In the genomic region with DNA sequence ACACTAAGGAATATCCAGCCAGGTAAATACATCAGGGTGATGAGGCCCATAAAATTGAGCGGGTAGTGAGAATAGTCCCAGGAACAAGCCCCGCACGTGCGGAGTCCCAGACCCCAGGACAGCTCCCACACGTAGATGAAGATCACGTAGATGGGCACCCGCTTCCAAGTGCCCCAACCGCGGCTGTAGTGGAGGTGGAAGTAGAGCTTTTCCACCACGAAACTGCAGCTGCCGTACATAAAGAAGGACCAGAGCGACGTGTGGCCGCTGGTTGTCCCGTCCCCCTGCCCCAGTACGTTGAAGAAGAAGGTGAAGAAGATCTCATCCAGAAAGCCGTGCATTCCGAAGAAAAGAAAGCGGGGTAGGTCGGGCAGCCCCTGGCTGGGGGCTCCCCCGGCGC, we compare ENCODE assay signal across 10 cellular contexts. TPM values are rescaled to one million over a fixed set of nuclear protein-coding genes. Genes with fewer than 3 reads are reported as not detected.
DNase-seq lines count a peak whose midpoint lies in the region; ATAC-seq, FAIRE-seq and TF ChIP-seq lines count a peak whose summit lies in the region.
"Had no signal": no experiment of that assay in that cellular context is flagged by ENCODE, and none has a peak within 500 bp of the region (broad histone marks: within the 10 kb centered on the region; RNA-seq: fewer than 3 reads in every experiment).

No MANE protein-coding gene starts in this region.

- intact Hi-C loops in activated T-helper 2 cell treated with anti-CD3 and anti-CD28 coated beads, Interferon-gamma antibody, Interleukin-2, Interleukin-4, amounts not matched to agents 10 μg/mL and 5 μg/mL and 100 μg/mL, durations not matched to agents 14 hours and 24 hours and 36 hours (cut with micrococcal nuclease), result no loop called here
- intact Hi-C loops in HepG2 (cut with micrococcal nuclease; ENCODE audit: unreplicated experiment), result no loop called here

- CTCF ChIA-PET in activated naive CD4-positive, alpha-beta T cell treated with anti-CD3 and anti-CD28 coated beads, Interleukin-2, amount 10 ng/mL, durations not matched to agents 7 days and 5 days (lab: Charles Lee), result no interaction called here
- CTCF ChIA-PET in HepG2 (lab: Yijun Ruan, JAX; ENCODE audit: low intra/inter-chr PET ratio, low total read pairs), result no interaction called here

- H2AFZ ChIP-seq in HepG2 (ENCODE audit: low read length), result no peak overlapping the region

- H3K4me2 ChIP-seq in HepG2 (ENCODE audit: low read depth, low read length), result 0 out of 2 replicates have a peak overlapping the region, but pooled peaks have one; percentile 61

- H3K36me3 ChIP-seq in HepG2 (replicated peaks in 1 of 2; ENCODE audit: control insufficient read depth in 1 of 2, insufficient read depth in 2 of 2, low read length in 2 of 2) (no peaks in the 10 kb centered on the region), tibial nerve (no peaks in the 10 kb centered on the region)

- no peak for DNase-seq in activated naive CD4-positive, alpha-beta T cell treated with anti-CD3 and anti-CD28 coated beads, Interleukin-2, amount 10 ng/mL, durations not matched to agents 7 days and 5 days
- DNase-seq in activated naive CD4-positive, alpha-beta T cell treated with anti-CD3 and anti-CD28 coated beads, Interleukin-2, amount 50 U/mL, for 16 hours, result no peak
- DNase-seq in activated T-helper 2 cell treated with anti-CD3 and anti-CD28 coated beads, Interferon-gamma antibody, Interleukin-2, Interleukin-4, amounts not matched to agents 10 μg/mL and 5 μg/mL and 100 μg/mL, durations not matched to agents 14 hours and 24 hours and 36 hours (ENCODE audit: low spot score), result no peak
- no peak for DNase-seq in HepG2 (ENCODE audit: low spot score)
- no peak for DNase-seq in tibial nerve (ENCODE audit: low spot score in 2 of 2)
- DNase-seq in iPS-NIHi11 (ENCODE audit: low spot score), result no peak
- DNase-seq in cerebellar nuclear complex (lab: John Stamatoyannopoulos, UW), result no peak

- TF ChIP-seq POLR2A in HepG2 (IDR thresholded peaks at IDR 0.05; ENCODE audit: insufficient read depth in 1 of 2, low read depth in 2 of 2, low read length in 2 of 2) (no peak), tibial nerve (IDR thresholded peaks at IDR 0.05) (no peak)

- no peak for TF ChIP-seq EP300 in HepG2 (IDR thresholded peaks at IDR 0.05; ENCODE audit: low read depth in 2 of 2, low read length in 2 of 2)
- no peak for TF ChIP-seq EP300 in HepG2 (CRISPR knock-in tag; IDR thresholded peaks at IDR 0.05; ENCODE audit: borderline replicate concordance)
- no peak for TF ChIP-seq EP300 in tibial nerve (IDR thresholded peaks at IDR 0.05)

- ATAC-seq in HepG2, result peak; percentile 20; the same call in 2 of the 3 replicates
- no peak for ATAC-seq in HG02884 (IDR thresholded peaks at IDR 0.05; ENCODE audit: unreplicated experiment)

- H3K27ac ChIP-seq in HepG2 (ENCODE audit: extremely low read length, insufficient read depth, low read length) (no peak overlapping the region), tibial nerve (no peak overlapping the region)

- H3K27me3 Mint-ChIP-seq in activated naive CD4-positive, alpha-beta T cell treated with anti-CD3 and anti-CD28 coated beads, Interleukin-2, amount 10 ng/mL, durations not matched to agents 7 days and 5 days, result peaks cover 47% of the 10 kb centered on the region
- H3K27me3 Mint-ChIP-seq in activated T-helper 2 cell treated with anti-CD3 and anti-CD28 coated beads, Interferon-gamma antibody, Interleukin-2, Interleukin-4, amounts not matched to agents 10 μg/mL and 5 μg/mL and 100 μg/mL, durations not matched to agents 14 hours and 24 hours and 36 hours (ENCODE audit: low read depth), result peaks cover 51% of the 10 kb centered on the region

- H3K27ac Mint-ChIP-seq in activated naive CD4-positive, alpha-beta T cell treated with anti-CD3 and anti-CD28 coated beads, Interleukin-2, amount 10 ng/mL, durations not matched to agents 7 days and 5 days, result no peak overlapping the region
- H3K27ac Mint-ChIP-seq in activated T-helper 2 cell treated with anti-CD3 and anti-CD28 coated beads, Interferon-gamma antibody, Interleukin-2, Interleukin-4, amounts not matched to agents 10 μg/mL and 5 μg/mL and 100 μg/mL, durations not matched to agents 14 hours and 24 hours and 36 hours, result no peak overlapping the region

- no peaks in the 10 kb centered on the region for H3K79me2 ChIP-seq in HepG2 (ENCODE audit: insufficient read depth, low read length)

- FAIRE-seq in HepG2 (lab: Jason Lieb, UNC), result no peak

- H3K9ac ChIP-seq in HepG2 (ENCODE audit: insufficient read depth, low read depth, low read length), result no peak overlapping the region

- 51% methylated on average over 19 of the region's 22 CpGs for WGBS in HepG2 (ENCODE audit: low lambda C conversion rate)
- WGBS in tibial nerve, 2 donors, result 0 to 4% methylated on average over 19 to 22 of the region's 22 CpGs

- H4K20me1 ChIP-seq in HepG2 (ENCODE audit: insufficient read depth, low read length), result no peaks in the 10 kb centered on the region

- TF ChIP-seq RAD21 in HepG2 (CRISPR knock-in tag; IDR thresholded peaks at IDR 0.05), result no peak

- H3K9me3 ChIP-seq in HepG2 (ENCODE audit: low read length), result no peaks in the 10 kb centered on the region
- H3K9me3 ChIP-seq in tibial nerve, result no peaks in the 10 kb centered on the region

- TF ChIP-seq CTCF in HepG2 (CRISPR knock-in tag; IDR thresholded peaks at IDR 0.05) (no peak), tibial nerve (IDR thresholded peaks at IDR 0.05) (no peak)

- POLR2A ChIA-PET in HepG2 (lab: Yijun Ruan, JAX), result no interaction called here

- H3K4me3 ChIP-seq in HepG2 (replicated peaks in 1 of 3; ENCODE audit: insufficient read depth in 1 of 3, low read depth in 2 of 3, low read length in 3 of 3), result no peak overlapping the region; a peak in 1 of 6 replicates
- peak overlapping the region; percentile 32 to 54 (median 50) for H3K4me3 ChIP-seq in tibial nerve

- peaks cover 10% of the 10 kb centered on the region for H3K4me1 Mint-ChIP-seq in activated naive CD4-positive, alpha-beta T cell treated with anti-CD3 and anti-CD28 coated beads, Interleukin-2, amount 10 ng/mL, durations not matched to agents 7 days and 5 days
- H3K4me1 Mint-ChIP-seq in activated T-helper 2 cell treated with anti-CD3 and anti-CD28 coated beads, Interferon-gamma antibody, Interleukin-2, Interleukin-4, amounts not matched to agents 10 μg/mL and 5 μg/mL and 100 μg/mL, durations not matched to agents 14 hours and 24 hours and 36 hours (ENCODE audit: low read depth), result peaks cover 4% of the 10 kb centered on the region

- H3K36me3 Mint-ChIP-seq in activated naive CD4-positive, alpha-beta T cell treated with anti-CD3 and anti-CD28 coated beads, Interleukin-2, amount 10 ng/mL, durations not matched to agents 7 days and 5 days, result no peaks in the 10 kb centered on the region
- H3K36me3 Mint-ChIP-seq in activated T-helper 2 cell treated with anti-CD3 and anti-CD28 coated beads, Interferon-gamma antibody, Interleukin-2, Interleukin-4, amounts not matched to agents 10 μg/mL and 5 μg/mL and 100 μg/mL, durations not matched to agents 14 hours and 24 hours and 36 hours (ENCODE audit: low read depth), result no peaks in the 10 kb centered on the region

- peaks cover 0 to 13% of the 10 kb centered on the region in 2 experiments; a peak in 1 of 5 replicates for H3K27me3 ChIP-seq in HepG2 (ENCODE audit: control insufficient read depth in 1 of 2, insufficient read depth in 2 of 2, low read length in 2 of 2)
- peaks cover 0 to 28% of the 10 kb centered on the region in 2 donors for H3K27me3 ChIP-seq in tibial nerve

- no peaks in the 10 kb centered on the region for H3K4me1 ChIP-seq in HepG2 (ENCODE audit: insufficient read depth, low read length)
- H3K4me1 ChIP-seq in tibial nerve, result peaks cover 0 to 22% (median 8%) of the 10 kb centered on the region in 4 donors

- no peaks in the 10 kb centered on the region for H3K9me3 Mint-ChIP-seq in activated naive CD4-positive, alpha-beta T cell treated with anti-CD3 and anti-CD28 coated beads, Interleukin-2, amount 10 ng/mL, durations not matched to agents 7 days and 5 days
- H3K9me3 Mint-ChIP-seq in activated T-helper 2 cell treated with anti-CD3 and anti-CD28 coated beads, Interferon-gamma antibody, Interleukin-2, Interleukin-4, amounts not matched to agents 10 μg/mL and 5 μg/mL and 100 μg/mL, durations not matched to agents 14 hours and 24 hours and 36 hours, result no peaks in the 10 kb centered on the region

- H3K4me3 Mint-ChIP-seq in activated naive CD4-positive, alpha-beta T cell treated with anti-CD3 and anti-CD28 coated beads, Interleukin-2, amount 10 ng/mL, durations not matched to agents 7 days and 5 days, result peak overlapping the region; percentile 31
- peak overlapping the region; percentile 45 for H3K4me3 Mint-ChIP-seq in activated T-helper 2 cell treated with anti-CD3 and anti-CD28 coated beads, Interferon-gamma antibody, Interleukin-2, Interleukin-4, amounts not matched to agents 10 μg/mL and 5 μg/mL and 100 μg/mL, durations not matched to agents 14 hours and 24 hours and 36 hours (ENCODE audit: low read depth)

- in situ Hi-C loops in HepG2 (cut with HindIII; ENCODE audit: extremely low pct_ligation_motif_present, low pct_unique_long_range_greater_than_20kb), result no loop called here

- BruUV-seq in HepG2 (replicated peaks; lab: Mats Ljungman, UMichigan), result no TSS peak

TF ChIP-seq in HepG2, 621 proteins besides CTCF, POLR2A, EP300 and RAD21 (continues in another document):
- TF ChIP-seq ZNF234 (CRISPR knock-in tag; conservative IDR thresholded peaks at IDR 0.05), result no peak

RNA-seq across cellular contexts. Expression of a gene that starts 0.9 kb away (rescaled TPM):
- not detected in 2 replicates for total RNA-seq in activated T-helper 2 cell treated with anti-CD3 and anti-CD28 coated beads, Interferon-gamma antibody, Interleukin-2, Interleukin-4, amounts not matched to agents 10 μg/mL and 5 μg/mL and 100 μg/mL, durations not matched to agents 14 hours and 24 hours and 36 hours
- total RNA-seq in HepG2 (2016; rRNA removed; fragmentation: Illumina TruSeq; extraction: Trizol) (not detected in 2 replicates), tibial nerve (under 1 TPM in 1 of 4 donors, not detected in 3; 0.63 TPM)
- total RNA-seq in HepG2 (2016; cell fraction: cytosol; rRNA removed; fragmentation: Illumina TruSeq; extraction: Trizol; ENCODE audit: low read depth), result not detected in 2 replicates
- total RNA-seq in HepG2 (2016; cell fraction: insoluble cytoplasmic fraction; rRNA removed; fragmentation: Illumina TruSeq; extraction: Trizol), result not detected in 2 replicates
- not detected in 2 replicates for total RNA-seq in HepG2 (2016; cell fraction: membrane; rRNA removed; fragmentation: Illumina TruSeq; extraction: Trizol)
- not detected in 2 replicates for total RNA-seq in HepG2 (2016; cell fraction: nucleus; rRNA removed; fragmentation: Illumina TruSeq; extraction: Trizol)
- not detected in 2 replicates for polyA plus RNA-seq in HepG2 (2011; rRNA removed)
- not detected in 2 replicates for polyA plus RNA-seq in HepG2 (2011; cell fraction: cytosol; rRNA removed)
- polyA plus RNA-seq in HepG2 (2011; cell fraction: nucleus; rRNA removed), result not detected in 2 replicates
- not detected in 2 replicates for polyA plus RNA-seq in HepG2 (2012)
- not detected in 2 replicates for polyA plus RNA-seq in HepG2 (2016; cell fraction: cytosol; fragmentation: Illumina TruSeq; extraction: Trizol; ENCODE audit: low read depth)
- polyA plus RNA-seq in HepG2 (2016; cell fraction: insoluble cytoplasmic fraction; fragmentation: Illumina TruSeq; extraction: Trizol; ENCODE audit: low read depth), result not detected in 2 replicates
- not detected in 2 replicates for polyA plus RNA-seq in HepG2 (2016; cell fraction: membrane; fragmentation: Illumina TruSeq; extraction: Trizol; ENCODE audit: low read depth)
- not detected in 2 replicates for polyA plus RNA-seq in HepG2 (2016; cell fraction: nucleus; fragmentation: Illumina TruSeq; extraction: Trizol; ENCODE audit: insufficient read depth, low read depth)
- not detected in 2 replicates for polyA minus RNA-seq in HepG2 (2011; rRNA and poly(A)+ RNA removed; ENCODE audit: low replicate concordance)
- not detected in 2 replicates for polyA minus RNA-seq in HepG2 (2011; cell fraction: cytosol; rRNA and poly(A)+ RNA removed)
- polyA minus RNA-seq in HepG2 (2011; cell fraction: nucleus; rRNA and poly(A)+ RNA removed), result not detected in 2 replicates
- total RNA-seq: activated CD8-positive, alpha-beta memory T cell treated with anti-CD3 and anti-CD28 coated beads for 36 hours; kidney epithelial cell had no signal

Comparison
In these comparisons a context has a peak if more than half of its experiments do, and no peak if none do; other contexts are left out.
1. H3K4me3 ChIP-seq: peak in tibial nerve (4 of 4); none in HepG2 (0 of 3).